1 cellular context compared by ENCODE assay signal in genomic region chr3:69097407-69098086, GRCh38.
TF ChIP-seq lines count a peak whose summit lies in the region.

No MANE protein-coding gene starts in this region.

TF ChIP-seq in GM23338, 12 proteins besides CTCF, POLR2A, EP300 and RAD21:
- no peak for TF ChIP-seq EZH2 (IDR thresholded peaks at IDR 0.05; ENCODE audit: low read depth, unreplicated experiment)
- no peak for TF ChIP-seq ZNF331 (CRISPR knock-in tag; IDR thresholded peaks at IDR 0.05; ENCODE audit: low read depth)
- TF ChIP-seq CREB1 (CRISPR knock-in tag; IDR thresholded peaks at IDR 0.05; ENCODE audit: low read depth) = no peak
- TF ChIP-seq ZNF462 (CRISPR knock-in tag; IDR thresholded peaks at IDR 0.05) = no peak
- no peak for TF ChIP-seq POLR2AphosphoS5 (IDR thresholded peaks at IDR 0.05; ENCODE audit: low read depth)
- TF ChIP-seq NANOG (IDR thresholded peaks at IDR 0.05; ENCODE audit: borderline replicate concordance) = no peak
- no peak for TF ChIP-seq JUNB (IDR thresholded peaks at IDR 0.05; ENCODE audit: unreplicated experiment)
